In the genomic region with DNA sequence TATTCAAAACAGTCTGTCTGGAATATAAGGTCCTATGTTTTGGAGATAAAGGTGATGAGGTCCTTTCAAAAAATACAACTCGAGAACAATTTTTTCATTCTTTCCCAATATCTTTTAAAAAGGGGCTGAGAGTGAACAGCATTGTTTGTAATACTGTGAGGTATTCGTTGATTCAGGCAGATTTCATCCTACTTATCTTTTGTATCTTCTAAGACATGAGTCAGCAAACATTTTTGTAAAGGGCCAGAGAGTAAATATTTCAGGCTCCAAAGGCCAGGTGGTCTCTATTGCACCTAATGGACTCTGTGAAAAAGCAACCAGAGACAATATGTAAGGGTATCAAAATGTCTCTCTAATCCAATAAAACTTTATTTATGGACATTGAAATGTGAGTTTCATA, we compare ENCODE assay signal across 21 cellular contexts.
"Had no signal": no experiment of that assay in that cellular context is flagged by ENCODE, and none has a peak within 500 bp of the region (broad histone marks: within the 10 kb centered on the region; RNA-seq: fewer than 3 reads in every experiment).

No MANE protein-coding gene starts in this region.

- H3K4me1 ChIP-seq: adrenal gland, tibial artery had no signal

- H3K27ac Mint-ChIP-seq: activated naive CD4-positive, alpha-beta T cell treated with anti-CD3 and anti-CD28 coated beads, Interleukin-2, amount 50 U/mL, for 72 hours; activated T-helper 1 cell treated with anti-CD3 and anti-CD28 coated beads, Interleukin-12 subunit alpha, Interleukin-12 subunit beta, Interleukin-2, Interleukin-4 antibody, amounts not matched to agents 30 ng/mL and 10 ng/mL and 1 ng/mL, durations not matched to agents 14 hours and 24 hours and 36 hours; T-helper 17 cell had no signal

- ATAC-seq: activated naive CD4-positive, alpha-beta T cell treated with anti-CD3 and anti-CD28 coated beads, Interleukin-2, amount 50 U/mL, for 72 hours; effector memory CD8-positive, alpha-beta T cell; left lobe of liver; T-helper 17 cell had no signal

- H3K27me3 Mint-ChIP-seq: effector memory CD8-positive, alpha-beta T cell; T-helper 17 cell had no signal

- H3K36me3 Mint-ChIP-seq: activated naive CD4-positive, alpha-beta T cell treated with anti-CD3 and anti-CD28 coated beads, Interleukin-2, amount 50 U/mL, for 72 hours had no signal

- H3K27me3 ChIP-seq: adrenal gland, tibial artery had no signal

- DNase-seq: activated CD4-positive, alpha-beta T cell treated with anti-CD3 and anti-CD28 coated beads, Interleukin-2, amount 50 U/mL, for 48 hours; activated gamma-delta T cell treated with Interleukin-2 at 50 U/mL for 16 hours; activated T-cell treated with anti-CD3 and anti-CD28 coated beads for 4 hours; adrenal gland; effector memory CD8-positive, alpha-beta T cell; foreskin fibroblast; glutamatergic neuron; hypothalamus; kidney; midbrain; posterior cingulate gyrus; retina; stimulated activated naive CD4-positive, alpha-beta T cell; T-helper 17 cell; tibial artery; WERI-Rb-1 had no signal

- H3K4me3 Mint-ChIP-seq: activated T-helper 1 cell treated with anti-CD3 and anti-CD28 coated beads, Interleukin-12 subunit alpha, Interleukin-12 subunit beta, Interleukin-2, Interleukin-4 antibody, amounts not matched to agents 30 ng/mL and 10 ng/mL and 1 ng/mL, durations not matched to agents 14 hours and 24 hours and 36 hours; effector memory CD8-positive, alpha-beta T cell; nephron; T-helper 17 cell had no signal

- H3K27ac ChIP-seq: adrenal gland, tibial artery, WERI-Rb-1 had no signal

- H3K9me3 ChIP-seq: adrenal gland had no signal

- H3K4me3 ChIP-seq: adrenal gland, lung, tibial artery had no signal

- H3K9me3 Mint-ChIP-seq: activated naive CD4-positive, alpha-beta T cell treated with anti-CD3 and anti-CD28 coated beads, Interleukin-2, amount 50 U/mL, for 72 hours; activated T-helper 1 cell treated with anti-CD3 and anti-CD28 coated beads, Interleukin-12 subunit alpha, Interleukin-12 subunit beta, Interleukin-2, Interleukin-4 antibody, amounts not matched to agents 30 ng/mL and 10 ng/mL and 1 ng/mL, durations not matched to agents 14 hours and 24 hours and 36 hours; effector memory CD8-positive, alpha-beta T cell; nephron had no signal

- H3K36me3 ChIP-seq: adrenal gland, tibial artery, WERI-Rb-1 had no signal
